9 cellular contexts compared by ENCODE assay signal in the genomic region with DNA sequence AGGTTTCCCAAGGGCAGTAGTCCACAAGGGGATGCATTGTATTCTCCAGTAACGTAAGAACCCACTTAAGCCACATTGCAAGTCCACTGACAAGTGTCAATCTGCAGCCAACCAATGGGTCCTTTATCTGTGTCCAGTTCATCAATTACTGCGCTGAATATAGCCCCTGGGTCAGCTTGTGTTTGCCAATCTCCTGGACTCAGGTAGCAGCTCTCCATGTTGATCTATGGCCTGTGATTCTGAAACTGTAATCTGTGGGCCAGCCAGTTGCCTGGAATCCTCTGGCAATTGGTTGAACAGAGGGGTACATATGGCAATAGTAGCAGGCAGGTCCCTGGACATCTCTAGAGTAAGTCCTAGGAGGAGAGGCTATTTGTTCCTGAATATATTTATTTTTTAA.
"Had no signal": no experiment of that assay in that cellular context is flagged by ENCODE, and none has a peak within 500 bp of the region (broad histone marks: within the 10 kb centered on the region; RNA-seq: fewer than 3 reads in every experiment).

No MANE protein-coding gene starts in this region.

- H3K9ac ChIP-seq: GM23248 had no signal

- H3K4me1 ChIP-seq: HAP-1 had no signal

- ATAC-seq: HCT116 had no signal

- H3K36me3 ChIP-seq: HAP-1 had no signal

- DNase-seq: GM23248, GOT3, H7, HFFc6, IMR-90, KBM-7 had no signal

- H3K27ac ChIP-seq: GM23248, HL-60 had no signal

- H3K4me3 ChIP-seq: GM23248, HAP-1 had no signal

- H3K9me3 ChIP-seq: HAP-1 had no signal

- H2AFZ ChIP-seq: GM23248 had no signal
